29 cellular contexts compared by ENCODE assay signal in genomic region chr10:6759961-6760360, GRCh38.
"Had no signal": no experiment of that assay in that cellular context is flagged by ENCODE, and none has a peak within 500 bp of the region (broad histone marks: within the 10 kb centered on the region; RNA-seq: fewer than 3 reads in every experiment).

No MANE protein-coding gene starts in this region.

- H3K4me3 ChIP-seq: Peyer's patch, SJSA1 had no signal

- H3K9ac ChIP-seq: KMS-11, SK-N-SH had no signal

- H3K36me3 ChIP-seq: Peyer's patch, SJSA1 had no signal

- H3K27ac ChIP-seq: KMS-11, Peyer's patch, SJSA1 had no signal

- H3K9me2 ChIP-seq: SK-N-SH had no signal

- H3K27me3 ChIP-seq: Peyer's patch, SJSA1 had no signal

- H3K4me1 ChIP-seq: Peyer's patch had no signal

- H3K4me2 ChIP-seq: KMS-11, SK-N-SH had no signal

- DNase-seq: Karpas-422, KBM-7, MM.1S, MV-4-11, NCI-H1092, NCI-H1105, NCI-H1417 treated with DMSO at 0.1 percent for 48 hours, NCI-H1436 treated with DMSO at 0.1 percent for 48 hours, NCI-H1694 treated with DMSO at 0.1 percent for 48 hours, NCI-H187 treated with DMSO at 0.1 percent for 48 hours, NCI-H2029, NCI-H2081, NCI-H2171 treated with DMSO at 0.1 percent for 48 hours, NCI-H226, NCI-H446 treated with DMSO at 0.1 percent for 48 hours, NCI-H510A, NCI-H524, NCI-H526, NCI-H69, NCI-H748 treated with DMSO at 0.1 percent for 48 hours, NCI-H82, Peyer's patch, Right ventricle myocardium superior, RPMI8226, SHP77 treated with DMSO at 0.1 percent for 48 hours, SK-N-SH, SW 1271 had no signal

- H3K9me3 ChIP-seq: Peyer's patch, SJSA1, SK-N-SH had no signal
